10 cellular contexts compared by ENCODE assay signal in the genomic region with DNA sequence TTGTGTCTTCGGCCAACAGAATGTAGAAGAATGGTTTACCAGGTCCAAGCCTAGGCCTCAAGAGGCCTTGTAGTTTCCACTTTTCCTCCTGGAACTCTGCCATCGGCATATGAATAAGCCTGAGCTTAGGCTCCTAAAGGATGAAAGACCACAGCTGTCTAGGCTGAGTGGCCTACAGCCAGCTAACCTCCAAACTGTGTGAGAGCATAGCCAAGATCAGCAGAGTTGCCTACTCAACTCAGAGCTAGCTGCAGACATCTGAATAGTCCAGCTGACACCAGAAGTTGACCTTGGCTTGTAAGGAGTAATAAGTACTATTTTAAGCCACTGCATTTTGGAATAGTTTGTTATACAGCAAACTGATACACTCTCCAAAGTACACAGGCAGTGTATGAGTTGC. TPM values are rescaled to one million over a fixed set of nuclear protein-coding genes. Genes with fewer than 3 reads are reported as not detected.
DNase-seq lines count a peak whose midpoint lies in the region; ATAC-seq and TF ChIP-seq lines count a peak whose summit lies in the region.
"Had no signal": no experiment of that assay in that cellular context is flagged by ENCODE, and none has a peak within 500 bp of the region (broad histone marks: within the 10 kb centered on the region; RNA-seq: fewer than 3 reads in every experiment).

No MANE protein-coding gene starts in this region.

- no peaks in the 10 kb centered on the region for H3K27me3 Mint-ChIP-seq in CD14-positive monocyte (ENCODE audit: low read depth in 3 of 3)
- H3K27me3 Mint-ChIP-seq in CD4-positive, alpha-beta memory T cell: no peaks in the 10 kb centered on the region

- ATAC-seq in RWPE2 (ENCODE audit: low read depth): peak; percentile 36; the same call in 2 of the 3 replicates
- no peak for ATAC-seq in GM21529 (IDR thresholded peaks at IDR 0.05; ENCODE audit: unreplicated experiment)

- H3K4me1 Mint-ChIP-seq in CD14-positive monocyte: peaks cover 30% of the 10 kb centered on the region
- H3K4me1 Mint-ChIP-seq in CD4-positive, alpha-beta memory T cell: peaks cover 3 to 8% (median 6%) of the 10 kb centered on the region in 4 donors

- no peaks in the 10 kb centered on the region for H3K9me3 ChIP-seq in RWPE2 (ENCODE audit: severe bottlenecking)
- H3K9me3 ChIP-seq in neutrophil: no peaks in the 10 kb centered on the region
- no peaks in the 10 kb centered on the region for H3K9me3 ChIP-seq in CD4-positive, alpha-beta memory T cell (ENCODE audit: control insufficient read depth in 1 of 2, low read length in 2 of 2)

- peak overlapping the region; percentile 48 to 94 (median 73) for H3K27ac Mint-ChIP-seq in CD14-positive monocyte
- peak overlapping the region in 2 of 7 donors; percentile 15 to 24 for H3K27ac Mint-ChIP-seq in CD4-positive, alpha-beta memory T cell

- POLR2A ChIA-PET in CD4-positive, alpha-beta memory T cell (lab: Charles Lee; ENCODE audit: partially characterized antibody): no interaction called here

- H3K4me1 ChIP-seq in RWPE2 (ENCODE audit: insufficient read depth, poor library complexity, severe bottlenecking) (no peaks in the 10 kb centered on the region), neutrophil (ENCODE audit: control insufficient read depth in 1 of 2, insufficient read depth in 1 of 2, low read depth in 1 of 2, low read length in 1 of 2) (peaks cover 0 to 2% of the 10 kb centered on the region in 2 experiments)
- no peaks in the 10 kb centered on the region for H3K4me1 ChIP-seq in CD4-positive, alpha-beta memory T cell (ENCODE audit: insufficient read depth, low read length)

- H3K9me3 Mint-ChIP-seq in CD14-positive monocyte: no peaks in the 10 kb centered on the region
- no peaks in the 10 kb centered on the region for H3K9me3 Mint-ChIP-seq in CD4-positive, alpha-beta memory T cell

- TF ChIP-seq CTCF in CD14-positive monocyte (IDR thresholded peaks at IDR 0.05) (no peak), RWPE2 (IDR thresholded peaks at IDR 0.05; ENCODE audit: poor library complexity, severe bottlenecking) (no peak), neutrophil (IDR thresholded peaks at IDR 0.05) (no peak)

- H3K4me3 Mint-ChIP-seq in CD14-positive monocyte: no peak overlapping the region
- H3K4me3 Mint-ChIP-seq in CD4-positive, alpha-beta memory T cell: no peak overlapping the region

- peaks cover 7 to 11% of the 10 kb centered on the region in 2 donors for H3K36me3 Mint-ChIP-seq in CD14-positive monocyte
- H3K36me3 Mint-ChIP-seq in CD4-positive, alpha-beta memory T cell: peaks cover 0 to 2% of the 10 kb centered on the region in 2 donors

- H3K27ac ChIP-seq in RWPE2 (ENCODE audit: poor library complexity, severe bottlenecking) (no peak overlapping the region), neutrophil (peak overlapping the region; percentile 70)
- no peak overlapping the region for H3K27ac ChIP-seq in CD4-positive, alpha-beta memory T cell (ENCODE audit: low read depth, low read length)

- H3K4me3 ChIP-seq in RWPE2 (ENCODE audit: severe bottlenecking): no peak overlapping the region
- H3K4me3 ChIP-seq in neutrophil (ENCODE audit: low read depth in 1 of 2, low read length in 1 of 2): no peak overlapping the region
- H3K4me3 ChIP-seq in CD4-positive, alpha-beta memory T cell (ENCODE audit: low read length in 2 of 2): no peak overlapping the region

- CTCF ChIA-PET in CD4-positive, alpha-beta memory T cell (lab: Charles Lee; ENCODE audit: partially characterized antibody): interaction anchor here (0.9 kb wide), 1 partner anchor 138 kb away, joined by 3 read pairs; no protein-coding TSS in a partner anchor

- intact Hi-C loops in CD14-positive monocyte (cut with micrococcal nuclease): loop anchor here in 1 of 2 donors (5.0 to 10.0 kb wide), 2 partner anchors 46 to 47 kb away; no protein-coding TSS in a partner anchor
- intact Hi-C loops in CD4-positive, alpha-beta memory T cell (cut with micrococcal nuclease): no loop called here

- H3K36me3 ChIP-seq in RWPE2 (ENCODE audit: low read depth) (no peaks in the 10 kb centered on the region), neutrophil (no peaks in the 10 kb centered on the region)
- no peaks in the 10 kb centered on the region for H3K36me3 ChIP-seq in CD4-positive, alpha-beta memory T cell (ENCODE audit: insufficient read depth, low read length)

- DNase-seq in CD14-positive monocyte (ENCODE audit: low spot score) (no peak), RWPE2 (ENCODE audit: low spot score) (no peak), fibroblast of the conjunctiva (ENCODE audit: low read depth) (peak; percentile 91), NCI-H1436 treated with DMSO at 0.1 percent for 48 hours (lab: John Stamatoyannopoulos, UW) (no peak), NCI-H510A treated with DMSO at 0.1 percent for 48 hours (lab: John Stamatoyannopoulos, UW) (no peak)
- DNase-seq in CD4-positive, alpha-beta memory T cell: no peak
- DNase-seq: activated T-cell treated with anti-CD3 and anti-CD28 coated beads, Interleukin-2, amount 50 U/mL, for 48 hours; T1000 had no signal

- H3K27me3 ChIP-seq in RWPE2 (ENCODE audit: insufficient read depth, poor library complexity, severe bottlenecking) (no peaks in the 10 kb centered on the region), neutrophil (no peaks in the 10 kb centered on the region)
- H3K27me3 ChIP-seq in CD4-positive, alpha-beta memory T cell (ENCODE audit: insufficient read depth, low read length): no peaks in the 10 kb centered on the region

RNA-seq across cellular contexts. Expression of a gene that starts 52.6 kb away (rescaled TPM):
- polyA plus RNA-seq in CD14-positive monocyte: 10 to 100 TPM; 57.2 to 66.7 TPM
- 10 to 100 TPM; 29.7 to 30.1 TPM for total RNA-seq in CD4-positive, alpha-beta memory T cell
- 10 to 100 TPM; 51.5 to 66.5 TPM for polyA plus RNA-seq in CD4-positive, alpha-beta memory T cell
